ENCODE assay signal across 11 cellular contexts in genomic region chr4:128524311-128524710, GRCh38.
DNase-seq lines count a peak whose midpoint lies in the region; ATAC-seq and TF ChIP-seq lines count a peak whose summit lies in the region.
"Had no signal": no experiment of that assay in that cellular context is flagged by ENCODE, and none has a peak within 500 bp of the region (broad histone marks: within the 10 kb centered on the region; RNA-seq: fewer than 3 reads in every experiment).

No MANE protein-coding gene starts in this region.

- no peak overlapping the region for H2AFZ ChIP-seq in MM.1S (ENCODE audit: low read length)

- TF ChIP-seq CTCF in prostate gland (IDR thresholded peaks at IDR 0.05) (no peak), MM.1S (IDR thresholded peaks at IDR 0.05; ENCODE audit: low read length) (no peak)

- no peaks in the 10 kb centered on the region for H3K36me3 ChIP-seq in prostate gland
- no peaks in the 10 kb centered on the region for H3K36me3 ChIP-seq in MM.1S (replicated peaks; ENCODE audit: insufficient read depth, low read length)

- H3K4me3 ChIP-seq in prostate gland = no peak overlapping the region
- H3K4me3 ChIP-seq in MM.1S (ENCODE audit: low read length) = no peak overlapping the region

- H3K27ac ChIP-seq in prostate gland = peak overlapping the region; percentile 60 to 69
- H3K27ac ChIP-seq in MM.1S (ENCODE audit: low read length) = no peak overlapping the region

- H3K4me1 ChIP-seq in prostate gland (replicated peaks) (peaks cover 11% of the 10 kb centered on the region), MM.1S (ENCODE audit: low read length) (no peaks in the 10 kb centered on the region)

- H3K79me2 ChIP-seq in MM.1S (ENCODE audit: low read length) = no peaks in the 10 kb centered on the region

- no peaks in the 10 kb centered on the region for H3F3A ChIP-seq in MM.1S (ENCODE audit: insufficient read depth, low read length)

- no peak overlapping the region for H3K9ac ChIP-seq in MM.1S (ENCODE audit: low read length)

- no peak overlapping the region for H3K4me2 ChIP-seq in MM.1S (ENCODE audit: low read depth, low read length)

- ATAC-seq in SK-N-SH treated with all-trans-retinoic acid at 6 μM for 48 hours (peak; percentile 84), HG03469 (IDR thresholded peaks at IDR 0.05; ENCODE audit: unreplicated experiment) (no peak), GM19395 (IDR thresholded peaks at IDR 0.05; ENCODE audit: unreplicated experiment) (no peak)

- WGBS in prostate gland = 46% methylated on average over 6 of the region's 6 CpGs

- DNase-seq in Caki2 (ENCODE audit: low read depth) (peak; percentile 78), fibroblast of peridontal ligament (ENCODE audit: extremely low read depth) (peak; percentile 86), prostate gland (ENCODE audit: low spot score) (peak; percentile 47), MM.1S (no peak)
- DNase-seq in activated T-cell treated with anti-CD3 and anti-CD28 coated beads, Interleukin-2, amount 50 U/mL, for 1 hour = no peak
- DNase-seq: activated CD8-positive, alpha-beta memory T cell treated with anti-CD3 and anti-CD28 coated beads for 24 hours; Caco-2; Kasumi-1 had no signal

- TF ChIP-seq POLR2A in prostate gland (IDR thresholded peaks at IDR 0.05) = peak; percentile 16

- no peaks in the 10 kb centered on the region for H3K9me2 ChIP-seq in MM.1S (replicated peaks; ENCODE audit: insufficient read depth, low read length)

- no peaks in the 10 kb centered on the region for H4K20me1 ChIP-seq in MM.1S (ENCODE audit: insufficient read depth, low read length)

- H3K27me3 ChIP-seq in prostate gland (replicated peaks; ENCODE audit: insufficient read depth) = no peaks in the 10 kb centered on the region
- no peaks in the 10 kb centered on the region for H3K27me3 ChIP-seq in MM.1S (replicated peaks; ENCODE audit: insufficient read depth, low read length)

- in situ Hi-C loops in Caki2 (cut with HindIII; ENCODE audit: low pct_unique_long_range_greater_than_20kb, low sequenced_read_pairs) = no loop called here

- H3K9me3 ChIP-seq in prostate gland (no peaks in the 10 kb centered on the region), MM.1S (replicated peaks; ENCODE audit: insufficient read depth, low read length) (no peaks in the 10 kb centered on the region)
- H3K9me3 ChIP-seq: Caco-2 had no signal

- intact Hi-C loops in prostate gland (cut with DNase I) = no loop called here

TF ChIP-seq in SK-N-SH treated with all-trans-retinoic acid at 6 μM for 48 hours, 23 proteins besides CTCF, POLR2A, EP300 and RAD21:
- TF ChIP-seq ESRRG (CRISPR knock-in tag; IDR thresholded peaks at IDR 0.05) = no peak
- no peak for TF ChIP-seq SNAI2 (CRISPR knock-in tag; IDR thresholded peaks at IDR 0.05)
- no peak for TF ChIP-seq ZC3H10 (CRISPR knock-in tag; IDR thresholded peaks at IDR 0.05)
- TF ChIP-seq PATZ1 (CRISPR knock-in tag; IDR thresholded peaks at IDR 0.05; ENCODE audit: borderline replicate concordance) = no peak
- TF ChIP-seq CSRNP3 (CRISPR knock-in tag; IDR thresholded peaks at IDR 0.05) = no peak
- TF ChIP-seq RARB (CRISPR knock-in tag; IDR thresholded peaks at IDR 0.05) = no peak
- no peak for TF ChIP-seq TSHZ2 (CRISPR knock-in tag; IDR thresholded peaks at IDR 0.05)
- TF ChIP-seq CREB5 (CRISPR knock-in tag; IDR thresholded peaks at IDR 0.05; ENCODE audit: low read depth) = no peak
- no peak for TF ChIP-seq PPARA (CRISPR knock-in tag; IDR thresholded peaks at IDR 0.05; ENCODE audit: borderline replicate concordance)
- TF ChIP-seq CSDC2 (CRISPR knock-in tag; IDR thresholded peaks at IDR 0.05) = no peak
- no peak for TF ChIP-seq OSR1 (CRISPR knock-in tag; IDR thresholded peaks at IDR 0.05)
- TF ChIP-seq POU6F1 (CRISPR knock-in tag; IDR thresholded peaks at IDR 0.05; ENCODE audit: borderline replicate concordance, low read depth) = no peak
- no peak for TF ChIP-seq ZFP3 (CRISPR knock-in tag; IDR thresholded peaks at IDR 0.05)
- no peak for TF ChIP-seq ZFP30 (CRISPR knock-in tag; IDR thresholded peaks at IDR 0.05)
- TF ChIP-seq ARNTL (CRISPR knock-in tag; IDR thresholded peaks at IDR 0.05; ENCODE audit: borderline replicate concordance, low read depth) = no peak
- no peak for TF ChIP-seq ISL1 (CRISPR knock-in tag; IDR thresholded peaks at IDR 0.05)

Comparison
In these comparisons a context has a peak if more than half of its experiments do, and no peak if none do; other contexts are left out.
1. DNase-seq: peak in Caki2 (single experiment), fibroblast of peridontal ligament (single experiment) and prostate gland (single experiment); none in activated T-cell treated with anti-CD3 and anti-CD28 coated beads, Interleukin-2, amount 50 U/mL, for 1 hour (single experiment) and MM.1S (single experiment).